In genomic region chr6:163756079-163756478, GRCh38 we compare ENCODE assay signal across 14 cellular contexts.
A peak's percentile ranks its signal among the peaks of the same experiment; 100 is the strongest.
DNase-seq lines count a peak whose midpoint lies in the region; ATAC-seq and TF ChIP-seq lines count a peak whose summit lies in the region.
"Had no signal": no experiment of that assay in that cellular context is flagged by ENCODE, and none has a peak within 500 bp of the region (broad histone marks: within the 10 kb centered on the region; RNA-seq: fewer than 3 reads in every experiment).

No MANE protein-coding gene starts in this region.

- H3K27ac Mint-ChIP-seq in activated T-helper 1 cell treated with anti-CD3 and anti-CD28 coated beads, Interleukin-12 subunit alpha, Interleukin-12 subunit beta, Interleukin-2, Interleukin-4 antibody, amounts not matched to agents 30 ng/mL and 10 ng/mL and 1 ng/mL, durations not matched to agents 14 hours and 24 hours and 36 hours, result no peak overlapping the region
- H3K27ac Mint-ChIP-seq: activated naive CD8-positive, alpha-beta T cell had no signal

- H3K4me1 Mint-ChIP-seq in activated T-helper 1 cell treated with anti-CD3 and anti-CD28 coated beads, Interleukin-12 subunit alpha, Interleukin-12 subunit beta, Interleukin-2, Interleukin-4 antibody, amounts not matched to agents 30 ng/mL and 10 ng/mL and 1 ng/mL, durations not matched to agents 14 hours and 24 hours and 36 hours (ENCODE audit: low read depth), result peaks cover 6% of the 10 kb centered on the region

- H3K36me3 ChIP-seq in heart right ventricle, result no peaks in the 10 kb centered on the region
- peaks cover 18% of the 10 kb centered on the region for H3K36me3 ChIP-seq in OCI-LY3 (replicated peaks; ENCODE audit: low read depth, low read length)
- H3K36me3 ChIP-seq in upper lobe of right lung, result no peaks in the 10 kb centered on the region
- H3K36me3 ChIP-seq: heart left ventricle, sigmoid colon, thoracic aorta had no signal

- peak overlapping the region; percentile 24; the same call in 1 of the 2 replicates for H3K9ac ChIP-seq in OCI-LY3 (ENCODE audit: low read length)

- peaks cover 0 to 8% (median 0%) of the 10 kb centered on the region in 11 donors for H3K9me3 ChIP-seq in heart right ventricle
- peaks cover 18% of the 10 kb centered on the region; the same call in 1 of the 2 replicates for H3K9me3 ChIP-seq in OCI-LY3 (ENCODE audit: insufficient read depth, low read length)
- no peaks in the 10 kb centered on the region for H3K9me3 ChIP-seq in upper lobe of right lung
- H3K9me3 ChIP-seq: sigmoid colon, thoracic aorta had no signal

- DNase-seq in heart right ventricle, result no peak
- no peak for DNase-seq in cardiac septum (ENCODE audit: low spot score)
- no peak for DNase-seq in upper lobe of right lung
- no peak for DNase-seq in activated T-helper 1 cell treated with anti-CD3 and anti-CD28 coated beads, Interleukin-12 subunit alpha, Interleukin-12 subunit beta, Interleukin-2, Interleukin-4 antibody, amounts not matched to agents 30 ng/mL and 10 ng/mL and 1 ng/mL, durations not matched to agents 14 hours and 24 hours and 36 hours (ENCODE audit: low spot score)
- DNase-seq in glomerular visceral epithelial cell (ENCODE audit: extremely low spot score), result no peak
- DNase-seq in cortex of kidney (lab: John Stamatoyannopoulos, UW), result no peak
- DNase-seq: heart left ventricle, SHP77, sigmoid colon had no signal

- ATAC-seq in heart right ventricle, result peak in 5 of 8 donors; percentile 41 to 81 (median 47)
- peak; percentile 100 for ATAC-seq in HG03025 (IDR thresholded peaks at IDR 0.05; ENCODE audit: low FRiP score, unreplicated experiment)
- peak; percentile 76 for ATAC-seq in upper lobe of right lung
- ATAC-seq: HCT116 had no signal

- H3K79me2 ChIP-seq in OCI-LY3 (ENCODE audit: low read length), result no peaks in the 10 kb centered on the region

- WGBS in heart right ventricle, 2 donors, result 90 to 97% methylated on average over 4 of the region's 4 CpGs

- H3K4me1 ChIP-seq in heart right ventricle, result peaks cover 0 to 23% (median 0%) of the 10 kb centered on the region in 9 donors
- peaks cover 32% of the 10 kb centered on the region for H3K4me1 ChIP-seq in OCI-LY3 (ENCODE audit: low read length)
- H3K4me1 ChIP-seq in upper lobe of right lung, result peaks cover 3% of the 10 kb centered on the region
- H3K4me1 ChIP-seq: sigmoid colon had no signal

- no peak overlapping the region for H2AFZ ChIP-seq in OCI-LY3 (ENCODE audit: low read depth, low read length)

- intact Hi-C loops in heart right ventricle (cut with DNase I), result no loop called here
- intact Hi-C loops in cardiac septum (cut with DNase I), result no loop called here
- intact Hi-C loops in upper lobe of right lung (cut with DNase I), result no loop called here
- intact Hi-C loops in activated T-helper 1 cell treated with anti-CD3 and anti-CD28 coated beads, Interleukin-12 subunit alpha, Interleukin-12 subunit beta, Interleukin-2, Interleukin-4 antibody, amounts not matched to agents 30 ng/mL and 10 ng/mL and 1 ng/mL, durations not matched to agents 14 hours and 24 hours and 36 hours (cut with micrococcal nuclease), result no loop called here

- peaks cover 6% of the 10 kb centered on the region for H3K27me3 Mint-ChIP-seq in activated T-helper 1 cell treated with anti-CD3 and anti-CD28 coated beads, Interleukin-12 subunit alpha, Interleukin-12 subunit beta, Interleukin-2, Interleukin-4 antibody, amounts not matched to agents 30 ng/mL and 10 ng/mL and 1 ng/mL, durations not matched to agents 14 hours and 24 hours and 36 hours (ENCODE audit: insufficient read depth)

- H3K27me3 ChIP-seq in heart right ventricle (no peaks in the 10 kb centered on the region), OCI-LY3 (ENCODE audit: low read depth, low read length) (no peaks in the 10 kb centered on the region), upper lobe of right lung (no peaks in the 10 kb centered on the region)
- H3K27me3 ChIP-seq: heart left ventricle, sigmoid colon had no signal

- H3K27ac ChIP-seq in heart right ventricle (peak overlapping the region in 1 of 10 donors; percentile 66), OCI-LY3 (ENCODE audit: low read length) (peak overlapping the region; percentile 71), upper lobe of right lung (no peak overlapping the region)
- H3K27ac ChIP-seq: sigmoid colon, thoracic aorta had no signal

- H3K4me3 Mint-ChIP-seq in activated T-helper 1 cell treated with anti-CD3 and anti-CD28 coated beads, Interleukin-12 subunit alpha, Interleukin-12 subunit beta, Interleukin-2, Interleukin-4 antibody, amounts not matched to agents 30 ng/mL and 10 ng/mL and 1 ng/mL, durations not matched to agents 14 hours and 24 hours and 36 hours, result no peak overlapping the region
- H3K4me3 Mint-ChIP-seq: activated naive CD8-positive, alpha-beta T cell had no signal

- TF ChIP-seq CTCF in heart right ventricle (IDR thresholded peaks at IDR 0.05) (no peak), OCI-LY3 (IDR thresholded peaks at IDR 0.05; ENCODE audit: low read depth, low read length) (no peak), upper lobe of right lung (IDR thresholded peaks at IDR 0.05) (no peak)

- no peak overlapping the region for H3K4me3 ChIP-seq in heart right ventricle
- H3K4me3 ChIP-seq in OCI-LY3 (ENCODE audit: low read length), result peak overlapping the region; percentile 33
- H3K4me3 ChIP-seq in upper lobe of right lung, result no peak overlapping the region
- H3K4me3 ChIP-seq: heart left ventricle, sigmoid colon, thoracic aorta had no signal

- peaks cover 9% of the 10 kb centered on the region for H3K9me3 Mint-ChIP-seq in activated T-helper 1 cell treated with anti-CD3 and anti-CD28 coated beads, Interleukin-12 subunit alpha, Interleukin-12 subunit beta, Interleukin-2, Interleukin-4 antibody, amounts not matched to agents 30 ng/mL and 10 ng/mL and 1 ng/mL, durations not matched to agents 14 hours and 24 hours and 36 hours

- H3K4me2 ChIP-seq in OCI-LY3 (ENCODE audit: low read length), result peak overlapping the region; percentile 61

- no peaks in the 10 kb centered on the region for H4K20me1 ChIP-seq in OCI-LY3 (ENCODE audit: insufficient read depth, low read length)

- H3K36me3 Mint-ChIP-seq in activated T-helper 1 cell treated with anti-CD3 and anti-CD28 coated beads, Interleukin-12 subunit alpha, Interleukin-12 subunit beta, Interleukin-2, Interleukin-4 antibody, amounts not matched to agents 30 ng/mL and 10 ng/mL and 1 ng/mL, durations not matched to agents 14 hours and 24 hours and 36 hours (ENCODE audit: low read depth), result no peaks in the 10 kb centered on the region
- H3K36me3 Mint-ChIP-seq: activated naive CD8-positive, alpha-beta T cell had no signal

Comparison
In these comparisons a context has a peak if more than half of its experiments do, and no peak if none do; other contexts are left out.
1. ATAC-seq: peak in every context shown above with its lines; median percentile 100 in HG03025; 76 in upper lobe of right lung; 47 in heart right ventricle.